ENCODE assay signal across 18 cellular contexts in the genomic region with DNA sequence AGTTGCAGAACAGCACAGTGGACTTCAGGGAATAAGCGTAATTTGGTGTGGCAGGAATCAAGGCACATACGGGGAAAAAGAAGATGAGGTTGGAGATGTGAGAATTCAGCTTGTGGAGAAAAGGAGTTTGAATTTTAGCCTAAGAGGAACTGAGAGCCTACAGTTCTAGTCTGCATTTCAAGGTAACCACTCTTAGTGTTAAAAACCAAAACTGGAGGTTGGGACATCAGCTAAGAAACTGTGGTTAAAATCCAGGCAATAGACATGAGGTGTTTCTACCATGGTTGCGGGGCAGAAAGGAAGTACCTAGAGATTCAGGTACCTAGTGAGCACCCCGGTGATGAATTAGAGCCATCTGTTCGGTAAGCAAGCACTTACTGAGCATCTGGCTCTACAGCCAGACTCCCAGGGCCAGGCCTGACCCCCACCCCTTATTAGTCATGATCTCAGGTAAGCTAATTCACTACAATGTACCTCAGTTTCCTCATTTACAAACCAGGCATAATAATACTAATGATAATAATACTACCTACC. TPM values are rescaled to one million over a fixed set of nuclear protein-coding genes. Genes with fewer than 3 reads are reported as not detected.
DNase-seq lines count a peak whose midpoint lies in the region; ATAC-seq and TF ChIP-seq lines count a peak whose summit lies in the region.
"Had no signal": no experiment of that assay in that cellular context is flagged by ENCODE, and none has a peak within 500 bp of the region (broad histone marks: within the 10 kb centered on the region; RNA-seq: fewer than 3 reads in every experiment).

No MANE protein-coding gene starts in this region.

- in situ Hi-C loops in GM23248 (cut with MboI), result no loop called here

- H3K27me3 ChIP-seq in body of pancreas, result no peaks in the 10 kb centered on the region
- no peaks in the 10 kb centered on the region for H3K27me3 ChIP-seq in GM23248 (replicated peaks; ENCODE audit: insufficient read depth)

- no peaks in the 10 kb centered on the region for H4K20me1 ChIP-seq in GM23248 (ENCODE audit: insufficient read depth)

- no peak overlapping the region for H3K9ac ChIP-seq in GM23248
- H3K9ac ChIP-seq: SK-N-SH had no signal

- no peak for TF ChIP-seq POLR2A in body of pancreas (IDR thresholded peaks at IDR 0.05)

- no peak overlapping the region for H3K27ac ChIP-seq in body of pancreas
- no peak overlapping the region for H3K27ac ChIP-seq in GM23248

- H3K36me3 ChIP-seq in body of pancreas (replicated peaks in 1 of 2; ENCODE audit: insufficient read depth in 1 of 2, low read depth in 2 of 2), result no peaks in the 10 kb centered on the region
- H3K36me3 ChIP-seq in GM23248 (ENCODE audit: low read depth), result no peaks in the 10 kb centered on the region

- no peaks in the 10 kb centered on the region for H3F3A ChIP-seq in GM23248 (ENCODE audit: insufficient read depth)

- H3K4me1 ChIP-seq in body of pancreas, result no peaks in the 10 kb centered on the region
- H3K4me1 ChIP-seq in GM23248 (ENCODE audit: insufficient read depth), result no peaks in the 10 kb centered on the region

- H3K79me2 ChIP-seq in GM23248 (ENCODE audit: insufficient read depth), result no peaks in the 10 kb centered on the region

- H3K4me3 ChIP-seq in body of pancreas (no peak overlapping the region), GM23248 (no peak overlapping the region)

- no peaks in the 10 kb centered on the region for H3K9me2 ChIP-seq in GM23248 (ENCODE audit: insufficient read depth)
- H3K9me2 ChIP-seq: SK-N-SH had no signal

- no peak for TF ChIP-seq CTCF in body of pancreas (IDR thresholded peaks at IDR 0.05)

- no peak overlapping the region for H2AFZ ChIP-seq in GM23248

- 89 to 92% methylated on average over 5 of the region's 5 CpGs for WGBS in body of pancreas, 2 donors
- 62 to 66% methylated on average over 5 of the region's 5 CpGs for WGBS in GM23248 (ENCODE audit: low coverage in 1 of 2, low lambda C conversion rate in 2 of 2, missing lambda C conversion rate in 2 of 2), 2 experiments

- H3K4me2 ChIP-seq in GM23248 (ENCODE audit: unreplicated experiment), result no peak overlapping the region
- H3K4me2 ChIP-seq: SK-N-SH had no signal

- ATAC-seq in GM18498 (IDR thresholded peaks at IDR 0.05; ENCODE audit: unreplicated experiment), result peak; percentile 73
- ATAC-seq in GM21717 (IDR thresholded peaks at IDR 0.05; ENCODE audit: unreplicated experiment), result peak; percentile 80
- ATAC-seq in HG03159 (IDR thresholded peaks at IDR 0.05; ENCODE audit: unreplicated experiment), result peak; percentile 56
- ATAC-seq in body of pancreas, result no peak
- no peak for ATAC-seq in GM21447 (IDR thresholded peaks at IDR 0.05; ENCODE audit: unreplicated experiment)
- ATAC-seq: Panc1 had no signal

- H3K9me3 ChIP-seq in body of pancreas (no peaks in the 10 kb centered on the region), GM23248 (ENCODE audit: low read depth) (no peaks in the 10 kb centered on the region)
- H3K9me3 ChIP-seq: SK-N-SH had no signal

- intact Hi-C loops in body of pancreas (cut with DNase I), result no loop called here

- DNase-seq in body of pancreas (peak in 3 of 4 donors; percentile 14 to 50 (median 17)), GM23248 (no peak)
- no peak for DNase-seq in central memory CD4-positive, alpha-beta T cell
- DNase-seq: AML-193, DMS79, IMR-90, NCI-H1417, NCI-H2029 treated with DMSO at 0.1 percent for 48 hours, NCI-H2227 treated with DMSO at 0.1 percent for 48 hours, Right ventricle myocardium superior, SK-N-SH, T-helper 1 cell had no signal

RNA-seq across cellular contexts. Expression of a gene that starts 44.4 kb away (rescaled TPM):
- 1 to 10 TPM in 1 of 2 donors, under 1 TPM in 1; 0.33 to 1.0 TPM for total RNA-seq in body of pancreas
- 0.76 and 1.8 TPM in 2 replicates for total RNA-seq in GM23248 (2014; rRNA removed; shearing (Covaris generic))
- polyA plus RNA-seq in GM23248 (2016; fragmentation: Nextera tagmentation; extraction: Ambion mirVana), result 0.29 and 0.72 TPM in 2 replicates
- total RNA-seq: HT-29, Right ventricle myocardium superior had no signal

Comparison
In these comparisons a context has a peak if more than half of its experiments do, and no peak if none do; other contexts are left out.
1. ATAC-seq: peak in GM18498 (single experiment), GM21717 (single experiment) and HG03159 (single experiment); none in body of pancreas (single experiment) and GM21447 (single experiment).
2. DNase-seq: peak in body of pancreas (3 of 4); none in GM23248 (single experiment) and central memory CD4-positive, alpha-beta T cell (single experiment).